ENCODE assay signal across 1 cellular context in genomic region chr3:159632124-159632523, GRCh38.
TF ChIP-seq lines count a peak whose summit lies in the region.

No MANE protein-coding gene starts in this region.

TF ChIP-seq in GM23338, 12 proteins besides CTCF, POLR2A, EP300 and RAD21:
- TF ChIP-seq ZNF462 (CRISPR knock-in tag; IDR thresholded peaks at IDR 0.05) (no peak), ETS1 (IDR thresholded peaks at IDR 0.05) (no peak), JUNB (IDR thresholded peaks at IDR 0.05; ENCODE audit: unreplicated experiment) (no peak), ZNF331 (CRISPR knock-in tag; IDR thresholded peaks at IDR 0.05; ENCODE audit: low read depth) (no peak), EZH2 (IDR thresholded peaks at IDR 0.05; ENCODE audit: low read depth, unreplicated experiment) (no peak), EZH2phosphoT487 (IDR thresholded peaks at IDR 0.05; ENCODE audit: unreplicated experiment) (no peak), CREB1 (CRISPR knock-in tag; IDR thresholded peaks at IDR 0.05; ENCODE audit: low read depth) (no peak)
